Comparison of ENCODE assay signal across 20 cellular contexts in the genomic region with DNA sequence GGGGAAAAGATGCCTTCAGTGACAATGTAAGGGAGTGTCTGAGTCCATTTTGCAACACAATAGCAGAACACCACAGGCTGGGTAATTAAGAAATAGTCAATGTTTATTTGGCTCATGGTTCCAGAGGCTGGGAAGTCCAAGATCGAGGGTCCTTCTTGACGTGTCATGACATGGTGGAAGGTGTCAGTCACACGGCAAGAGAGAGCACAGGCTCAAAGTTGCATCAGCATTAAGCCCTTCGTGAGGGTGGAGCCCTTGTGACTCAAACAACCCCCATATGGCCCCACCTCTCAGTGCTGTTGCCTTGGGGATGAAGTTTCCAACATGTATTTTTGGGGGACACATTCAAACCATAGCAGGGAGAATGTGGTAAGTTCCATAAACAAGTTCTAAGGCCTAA.
"Had no signal": no experiment of that assay in that cellular context is flagged by ENCODE, and none has a peak within 500 bp of the region (broad histone marks: within the 10 kb centered on the region; RNA-seq: fewer than 3 reads in every experiment).

No MANE protein-coding gene starts in this region.

- H3K4me1 ChIP-seq: gastrocnemius medialis, lower lobe of right lung, pancreas, stomach, thyroid gland had no signal

- DNase-seq: cortex of kidney; effector memory CD8-positive, alpha-beta T cell; gastrocnemius medialis; head of caudate nucleus; left ventricle myocardium superior; lower lobe of right lung; naive thymus-derived CD8-positive, alpha-beta T cell; occipital lobe; pancreas; stimulated activated CD4-positive, alpha-beta T cell treated with anti-CD3 and anti-CD28 coated beads, Interleukin-12 subunit alpha, Interleukin-12 subunit beta, amount 100 ng/mL, for 4 hours; stimulated activated CD4-positive, alpha-beta T cell treated with anti-CD3 and anti-CD28 coated beads, Interleukin-2, amount 100 ng/mL, for 24 hours; stimulated activated CD4-positive, alpha-beta T cell treated with anti-CD3 and anti-CD28 coated beads, Interleukin-4, amount 100 ng/mL, for 24 hours; stimulated activated naive CD4-positive, alpha-beta T cell treated with Interleukin-2 at 50 U/mL for 16 hours; stomach; thyroid gland had no signal

- H3K27ac ChIP-seq: gastrocnemius medialis, lower lobe of right lung, pancreas, stomach, thyroid gland had no signal

- FAIRE-seq: endometrium, keratinocyte, pancreas had no signal

- ATAC-seq: effector memory CD8-positive, alpha-beta T cell; gastrocnemius medialis; left ventricle myocardium superior; naive thymus-derived CD8-positive, alpha-beta T cell; pancreas; sciatic nerve; stimulated activated effector memory CD8-positive, alpha-beta T cell treated with anti-CD3 and anti-CD28 coated beads, Interleukin-12 subunit alpha, Interleukin-12 subunit beta, amount 100 ng/mL, for 72 hours had no signal

- H3K27me3 ChIP-seq: gastrocnemius medialis, pancreas, stomach, thyroid gland had no signal

- H3K36me3 ChIP-seq: gastrocnemius medialis, lower lobe of right lung, pancreas, stomach, thyroid gland had no signal

- H3K4me3 ChIP-seq: gastrocnemius medialis, lower lobe of right lung, pancreas, smooth muscle cell, stomach, thyroid gland had no signal

- H3K4me2 ChIP-seq: smooth muscle cell had no signal

- H3K9me3 ChIP-seq: gastrocnemius medialis, lower lobe of right lung, pancreas, stomach, thyroid gland had no signal
